Comparison of ENCODE assay signal across 8 cellular contexts in genomic region chr2:239225456-239225855, GRCh38.
A peak's percentile ranks its signal among the peaks of the same experiment; 100 is the strongest.
DNase-seq lines count a peak whose midpoint lies in the region; ATAC-seq and TF ChIP-seq lines count a peak whose summit lies in the region.

No MANE protein-coding gene starts in this region.

- no peaks in the 10 kb centered on the region for H3K9me3 ChIP-seq in tibial nerve

- H3K27ac ChIP-seq in angular gyrus (ENCODE audit: low read depth, low read length), result peak overlapping the region; percentile 85
- peak overlapping the region; percentile 63 to 94 (median 90) for H3K27ac ChIP-seq in tibial nerve

- no peak for TF ChIP-seq CTCF in mesothelial cell of epicardium (IDR thresholded peaks at IDR 0.05; ENCODE audit: unreplicated experiment)
- no peak for TF ChIP-seq CTCF in tibial nerve (IDR thresholded peaks at IDR 0.05)

- no peak overlapping the region for H3K4me3 Mint-ChIP-seq in mesothelial cell of epicardium

- no peaks in the 10 kb centered on the region for H3K27me3 Mint-ChIP-seq in mesothelial cell of epicardium (ENCODE audit: low read depth)

- no peak for TF ChIP-seq POLR2A in tibial nerve (IDR thresholded peaks at IDR 0.05)

- no peaks in the 10 kb centered on the region for H3K27me3 ChIP-seq in tibial nerve

- ATAC-seq in HG03520 (IDR thresholded peaks at IDR 0.05; ENCODE audit: unreplicated experiment) (no peak), HG03460 (IDR thresholded peaks at IDR 0.05; ENCODE audit: unreplicated experiment) (no peak), GM19023 (IDR thresholded peaks at IDR 0.05; ENCODE audit: unreplicated experiment) (no peak)

- no peaks in the 10 kb centered on the region for H3K36me3 Mint-ChIP-seq in mesothelial cell of epicardium

- H3K27ac Mint-ChIP-seq in mesothelial cell of epicardium, result peak overlapping the region; percentile 97

- H3K4me1 ChIP-seq in tibial nerve, result peaks cover 0 to 87% (median 71%) of the 10 kb centered on the region in 4 donors

- DNase-seq in activated T-cell treated with anti-CD3 and anti-CD28 coated beads, Interleukin-2, amount 50 U/mL, for 1 hour, result peak; percentile 28
- no peak for DNase-seq in activated T-cell treated with anti-CD3 and anti-CD28 coated beads, Interleukin-2, amount 50 U/mL, for 48 hours
- DNase-seq in mesothelial cell of epicardium (ENCODE audit: low spot score in 2 of 2, unreplicated experiment in 2 of 2) (no peak), tibial nerve (ENCODE audit: low spot score in 2 of 2) (no peak)

- no peaks in the 10 kb centered on the region for H3K9me3 Mint-ChIP-seq in mesothelial cell of epicardium

- H3K4me1 Mint-ChIP-seq in mesothelial cell of epicardium, result peaks cover 78% of the 10 kb centered on the region

- no peaks in the 10 kb centered on the region for H3K36me3 ChIP-seq in tibial nerve

- no peak overlapping the region for H3K4me3 ChIP-seq in tibial nerve

- WGBS in tibial nerve, 2 donors, result 61 to 64% methylated on average over 12 of the region's 12 CpGs

- TF ChIP-seq EP300 in tibial nerve (IDR thresholded peaks at IDR 0.05), result no peak
